Comparison of ENCODE assay signal across 8 cellular contexts in the genomic region with DNA sequence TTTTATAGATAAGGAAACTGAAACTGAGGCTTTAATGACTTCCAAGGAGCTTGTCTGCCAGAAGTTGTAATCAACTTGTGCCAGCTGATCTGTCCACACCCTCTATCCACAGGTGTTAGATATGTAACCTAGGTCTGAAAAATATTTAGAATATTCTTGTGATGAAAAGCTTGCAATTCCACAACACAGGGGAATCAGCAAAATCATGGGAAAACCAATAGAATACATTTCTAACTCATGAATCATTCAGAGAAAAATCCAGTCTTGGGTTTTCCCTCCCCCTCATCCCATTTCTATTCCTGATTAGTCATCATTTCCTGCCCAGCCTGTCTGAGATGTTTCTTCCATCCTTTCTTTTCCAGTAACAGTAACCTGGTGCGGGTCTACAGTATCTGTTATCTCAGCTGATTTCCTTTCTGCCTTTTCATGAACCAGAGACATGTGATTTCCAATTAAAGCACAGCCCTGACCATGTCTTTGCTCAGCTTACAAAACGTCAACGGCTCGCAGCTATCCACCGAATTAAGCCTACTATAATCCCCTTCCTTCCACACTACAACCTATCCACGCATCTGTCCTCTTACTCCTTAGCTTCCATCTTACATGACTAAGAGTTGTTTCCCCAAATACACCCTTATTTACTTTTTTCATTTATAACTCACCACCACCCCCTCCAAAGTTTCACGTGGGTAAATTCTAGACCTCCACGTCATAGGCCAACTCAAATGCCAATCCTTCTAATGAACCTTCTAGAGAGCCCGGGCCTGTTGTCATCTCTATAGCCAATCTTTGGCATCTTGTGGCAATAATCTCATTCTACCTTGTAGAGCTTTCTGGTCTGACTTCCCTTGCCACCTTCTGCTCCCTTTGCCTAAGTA.
DNase-seq lines count a peak whose midpoint lies in the region; ATAC-seq and FAIRE-seq lines count a peak whose summit lies in the region.

No MANE protein-coding gene starts in this region.

- H3K27ac Mint-ChIP-seq in stimulated activated memory B cell treated with anti-CD40 and anti-IgM and Interleukin-4, amounts not matched to agents 10 μg/mL and 1 μg/mL and 100 μg/mL, for 72 hours, result peak overlapping the region; percentile 95

- H3K27me3 Mint-ChIP-seq in stimulated activated memory B cell treated with anti-CD40 and anti-IgM and Interleukin-4, amounts not matched to agents 10 μg/mL and 1 μg/mL and 100 μg/mL, for 72 hours, result no peaks in the 10 kb centered on the region

- DNase-seq in 8988T, result peak; percentile 49
- peak; percentile 78 for DNase-seq in OCI-M1 (lab: John Stamatoyannopoulos, UW)
- peak; percentile 50 for DNase-seq in brain pericyte (ENCODE audit: low read depth, low spot score)
- peak; percentile 80 for DNase-seq in islet precursor cell
- no peak for DNase-seq in GF-D8 (lab: John Stamatoyannopoulos, UW)

- peak; percentile 93 for FAIRE-seq in G401.6 (lab: Jason Lieb, UNC)

- peaks cover 22% of the 10 kb centered on the region for H3K4me1 Mint-ChIP-seq in stimulated activated memory B cell treated with anti-CD40 and anti-IgM and Interleukin-4, amounts not matched to agents 10 μg/mL and 1 μg/mL and 100 μg/mL, for 72 hours

- no peaks in the 10 kb centered on the region for H3K36me3 Mint-ChIP-seq in stimulated activated memory B cell treated with anti-CD40 and anti-IgM and Interleukin-4, amounts not matched to agents 10 μg/mL and 1 μg/mL and 100 μg/mL, for 72 hours

- no peaks in the 10 kb centered on the region for H3K9me3 Mint-ChIP-seq in stimulated activated memory B cell treated with anti-CD40 and anti-IgM and Interleukin-4, amounts not matched to agents 10 μg/mL and 1 μg/mL and 100 μg/mL, for 72 hours

- H3K4me3 Mint-ChIP-seq in stimulated activated memory B cell treated with anti-CD40 and anti-IgM and Interleukin-4, amounts not matched to agents 10 μg/mL and 1 μg/mL and 100 μg/mL, for 72 hours, result peak overlapping the region; percentile 75

- peak; percentile 3 for ATAC-seq in HG02759 (IDR thresholded peaks at IDR 0.05; ENCODE audit: unreplicated experiment)
- peak; percentile 34 for ATAC-seq in stimulated activated memory B cell treated with anti-CD40 and anti-IgM and Interleukin-4, amounts not matched to agents 10 μg/mL and 1 μg/mL and 100 μg/mL, for 72 hours
